In the genomic region with DNA sequence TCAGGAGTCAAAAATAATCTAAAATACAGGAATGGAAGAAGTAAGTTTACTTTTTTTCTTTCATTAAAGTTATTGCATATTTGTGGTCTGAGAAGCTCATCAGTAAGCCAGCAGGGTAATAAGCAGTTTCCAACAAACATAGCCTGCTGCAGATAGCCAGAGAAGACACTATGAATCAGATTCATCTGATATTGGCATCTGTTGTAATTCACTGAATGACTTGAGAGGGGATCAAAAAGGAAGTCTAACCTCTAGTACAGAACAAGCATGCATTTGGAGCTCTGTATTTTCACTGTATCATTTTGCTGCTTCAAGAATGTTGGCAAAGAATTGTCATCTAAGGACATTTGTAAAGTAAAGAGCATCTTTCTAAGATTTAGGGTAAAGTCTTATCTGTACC, we compare ENCODE assay signal across 7 cellular contexts.
"Had no signal": no experiment of that assay in that cellular context is flagged by ENCODE, and none has a peak within 500 bp of the region (broad histone marks: within the 10 kb centered on the region; RNA-seq: fewer than 3 reads in every experiment).

No MANE protein-coding gene starts in this region.

- ATAC-seq: HCT116, K562 had no signal

- H3K4me3 ChIP-seq: HAP-1, K562 had no signal

- DNase-seq: GOT3, H7, HFFc6, IMR-90 had no signal

- H3K27ac Mint-ChIP-seq: HFFc6 had no signal

- H3K36me3 ChIP-seq: HAP-1 had no signal

- H3K4me3 Mint-ChIP-seq: HFFc6 had no signal
